Comparison of ENCODE assay signal across 8 cellular contexts in the genomic region with DNA sequence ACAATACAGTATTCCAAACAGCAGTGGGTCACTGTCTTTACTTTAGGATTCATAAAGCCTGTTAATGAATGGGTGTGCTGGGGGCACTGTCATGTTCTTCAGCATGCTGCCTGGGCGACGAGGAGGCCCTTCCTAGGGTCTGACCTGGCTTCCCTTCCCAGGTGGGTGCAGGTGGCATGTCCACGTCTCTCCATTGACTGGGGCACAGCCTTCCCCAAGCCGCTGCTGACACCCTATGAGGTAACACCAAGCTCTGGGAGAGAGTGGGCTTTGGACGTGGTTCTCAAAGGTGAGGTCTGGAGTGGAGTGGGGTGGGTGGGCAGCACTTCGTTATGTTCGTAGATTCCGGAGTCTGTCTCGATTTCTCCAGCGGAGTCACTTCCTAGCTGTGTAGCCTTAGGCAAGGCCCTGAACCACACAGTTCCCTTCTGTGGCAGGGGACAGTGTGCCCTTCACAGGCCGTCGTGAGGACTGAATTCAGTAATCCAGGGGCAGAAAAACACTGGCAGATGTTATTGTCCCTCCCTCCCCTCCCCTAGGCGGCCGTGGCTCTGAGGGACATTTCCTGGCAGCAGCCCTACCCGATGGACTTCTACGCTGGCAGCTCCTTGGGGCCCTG. TPM values are rescaled to one million over a fixed set of nuclear protein-coding genes. Genes with fewer than 3 reads are reported as not detected.
DNase-seq lines count a peak whose midpoint lies in the region; ATAC-seq and TF ChIP-seq lines count a peak whose summit lies in the region.

No MANE protein-coding gene starts in this region.

- no peak for ATAC-seq in natural killer cell

- TF ChIP-seq POLR2A in erythroblast (IDR thresholded peaks at IDR 0.05; ENCODE audit: low read length): no peak

- peak overlapping the region; percentile 91 for H3K4me3 ChIP-seq in AG10803 (ENCODE audit: low read length)
- peak overlapping the region; percentile 98 for H3K4me3 ChIP-seq in Jurkat, Clone E6-1 (ENCODE audit: low read length)

- intact Hi-C loops in natural killer cell (cut with micrococcal nuclease): loop anchor here (5.0 kb wide), 1 partner anchor 361 kb away; the partner anchor contains the start of gene MNT

- TF ChIP-seq CTCF in AG10803 (conservative IDR thresholded peaks at IDR 0.05; ENCODE audit: low read length) (no peak), chondrocyte (IDR thresholded peaks at IDR 0.05) (no peak), natural killer cell (IDR thresholded peaks at IDR 0.05) (no peak)

- DNase-seq in AG10803 (ENCODE audit: low read depth) (no peak), chondrocyte (ENCODE audit: low spot score) (no peak), natural killer cell (no peak), NCI-H2029 treated with DMSO at 0.1 percent for 48 hours (lab: John Stamatoyannopoulos, UW) (no peak), OCI-M1 (lab: John Stamatoyannopoulos, UW) (no peak), erythroblast (lab: John Stamatoyannopoulos, UW) (no peak)
- no peak for DNase-seq in Jurkat, Clone E6-1 (ENCODE audit: low read depth, low spot score)
- no peak for DNase-seq in stimulated activated CD4-positive, alpha-beta T cell treated with anti-CD3 and anti-CD28 coated beads, Interleukin-2, amount 100 ng/mL, for 24 hours

- H3K4me1 Mint-ChIP-seq in chondrocyte (ENCODE audit: low read depth): peaks cover 27% of the 10 kb centered on the region
- H3K4me1 Mint-ChIP-seq in natural killer cell: peaks cover 17 to 18% of the 10 kb centered on the region in 2 donors

- H3K36me3 Mint-ChIP-seq in chondrocyte (ENCODE audit: low read depth) (peaks cover 17% of the 10 kb centered on the region), natural killer cell (no peaks in the 10 kb centered on the region)

- H3K27me3 Mint-ChIP-seq in chondrocyte (ENCODE audit: low read depth) (no peaks in the 10 kb centered on the region), natural killer cell (ENCODE audit: low read depth in 2 of 2) (no peaks in the 10 kb centered on the region)

- peak overlapping the region; percentile 77 for H3K27ac Mint-ChIP-seq in chondrocyte (ENCODE audit: unreplicated experiment)
- H3K27ac Mint-ChIP-seq in natural killer cell: no peak overlapping the region

- H3K9me3 Mint-ChIP-seq in chondrocyte (ENCODE audit: low read depth): no peaks in the 10 kb centered on the region
- H3K9me3 Mint-ChIP-seq in natural killer cell: no peaks in the 10 kb centered on the region

- peak overlapping the region; percentile 92 for H3K4me3 Mint-ChIP-seq in chondrocyte (ENCODE audit: unreplicated experiment)
- peak overlapping the region; percentile 42 for H3K4me3 Mint-ChIP-seq in natural killer cell

RNA-seq across cellular contexts. Expression of gene OVCA2, which starts 0.8 kb away (rescaled TPM):
- 20.8 TPM for polyA plus RNA-seq in Jurkat, Clone E6-1 (2012; ENCODE audit: insufficient read depth, insufficient read length)
- 26.6 to 30.2 TPM (median 30.1 TPM) in 3 replicates for total RNA-seq in chondrocyte
- total RNA-seq in natural killer cell: 10 to 100 TPM; 27.9 to 33.8 (median 28.5) TPM

RNA-seq across cellular contexts. Expression of gene DPH1, which starts 11.1 kb away (rescaled TPM):
- polyA plus RNA-seq in Jurkat, Clone E6-1 (2012; ENCODE audit: insufficient read depth, insufficient read length): 21.1 TPM
- 29.4 to 43.1 TPM (median 31.3 TPM) in 3 replicates for total RNA-seq in chondrocyte
- 10 to 100 TPM; 60.2 to 65.2 (median 63.2) TPM for total RNA-seq in natural killer cell

RNA-seq across cellular contexts. Expression of gene HIC1, which starts 13.9 kb away (rescaled TPM):
- polyA plus RNA-seq in Jurkat, Clone E6-1 (2012; ENCODE audit: insufficient read depth, insufficient read length): 2.7 TPM
- 3.3 to 9.0 TPM (median 8.8 TPM) in 3 replicates for total RNA-seq in chondrocyte
- total RNA-seq in natural killer cell: 10 to 100 TPM; 19.2 to 26.4 (median 20.7) TPM

RNA-seq across cellular contexts. Expression of gene RTN4RL1, which starts 15.9 kb away (rescaled TPM):
- polyA plus RNA-seq in Jurkat, Clone E6-1 (2012; ENCODE audit: insufficient read depth, insufficient read length): 4.6 TPM
- total RNA-seq in chondrocyte (0.47 to 0.95 TPM (median 0.68 TPM) in 3 replicates), natural killer cell (under 1 TPM in 2 of 3 donors, not detected in 1; 0.15 to 0.23 TPM)
